In the genomic region with DNA sequence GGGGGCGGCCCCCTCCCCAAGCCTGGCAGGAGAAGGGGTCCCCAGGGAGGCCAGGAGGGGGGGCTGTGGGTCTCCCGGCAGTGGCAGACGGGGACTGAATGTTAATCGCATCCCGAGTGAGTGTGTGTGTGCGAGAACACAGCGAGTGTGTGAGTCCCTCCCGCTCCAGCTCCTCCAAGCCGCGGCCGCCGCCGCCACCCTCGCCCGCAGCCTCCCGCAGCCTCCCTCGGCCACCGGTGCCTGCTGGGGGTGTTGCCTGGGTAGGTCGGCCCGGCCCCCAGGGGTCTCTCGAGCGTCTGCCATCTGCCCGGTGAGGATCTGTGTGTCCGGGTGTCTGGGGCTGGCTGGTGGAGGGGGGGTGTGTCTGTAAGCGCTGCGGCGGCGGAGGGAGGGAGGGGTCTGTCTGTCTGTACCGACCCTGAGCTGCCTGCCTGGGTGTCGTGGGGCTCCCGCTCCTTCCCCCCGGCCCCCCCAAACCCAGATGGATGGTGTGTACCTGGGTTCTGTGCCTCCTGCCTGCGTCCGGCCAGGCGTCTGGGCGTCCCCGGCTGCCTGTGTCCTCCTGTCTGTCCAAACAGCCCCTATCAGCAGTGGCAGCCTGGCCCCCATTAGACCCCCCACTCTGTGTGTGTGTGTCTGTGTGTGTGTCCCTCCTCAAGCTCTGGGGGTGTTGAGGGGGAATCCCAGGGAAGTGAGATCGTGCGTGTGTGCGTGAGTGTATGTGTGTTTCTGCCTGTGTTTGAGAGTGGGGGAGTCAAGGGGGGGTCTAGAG, we compare ENCODE assay signal across 8 cellular contexts. TPM values are rescaled to one million over a fixed set of nuclear protein-coding genes. Genes with fewer than 3 reads are reported as not detected.
DNase-seq lines count a peak whose midpoint lies in the region; ATAC-seq, FAIRE-seq and TF ChIP-seq lines count a peak whose summit lies in the region.

A gene (plus strand): TSS at position 110 of the 772 bp plus-strand sequence. CDS start 4,725 bp downstream, outside the sequence.

- H3K9ac ChIP-seq in kidney (ENCODE audit: low read length in 2 of 2) = no peak within 1 kb of the TSS

- no peak for ATAC-seq in T-helper 17 cell
- no peak for ATAC-seq in esophagus mucosa

- no peaks in the 10 kb centered on the region for H3K9me3 ChIP-seq in left ventricle myocardium inferior (replicated peaks)
- no peaks in the 10 kb centered on the region for H3K9me3 ChIP-seq in right atrium auricular region
- no peaks in the 10 kb centered on the region for H3K9me3 ChIP-seq in T-helper 17 cell (ENCODE audit: control insufficient read depth, low read length, poor library complexity, severe bottlenecking)
- H3K9me3 ChIP-seq in kidney (ENCODE audit: control insufficient read depth in 1 of 2, low read length in 2 of 2) = no peaks in the 10 kb centered on the region

- H3K27ac Mint-ChIP-seq in T-helper 17 cell = no peak within 1 kb of the TSS
- H3K27ac Mint-ChIP-seq in stimulated activated naive CD8-positive, alpha-beta T cell treated with anti-CD3 and anti-CD28 coated beads, Interleukin-15, Interleukin-2, amounts not matched to agents 100 ng/mL and 50 ng/mL, for 24 hours = no peak within 1 kb of the TSS

- H3K4me3 Mint-ChIP-seq in T-helper 17 cell = peak within 1 kb of the TSS; percentile 86
- H3K4me3 Mint-ChIP-seq in stimulated activated naive CD8-positive, alpha-beta T cell treated with anti-CD3 and anti-CD28 coated beads, Interleukin-15, Interleukin-2, amounts not matched to agents 100 ng/mL and 50 ng/mL, for 24 hours = peak within 1 kb of the TSS; percentile 61

- H3K36me3 ChIP-seq in left ventricle myocardium inferior = peaks cover 8% of the 10 kb centered on the region
- H3K36me3 ChIP-seq in right atrium auricular region = peaks cover 7% of the 10 kb centered on the region
- H3K36me3 ChIP-seq in kidney (ENCODE audit: control insufficient read depth in 1 of 2, insufficient read depth in 2 of 2, low read length in 2 of 2) = peaks cover 3 to 6% of the 10 kb centered on the region in 2 donors

- H3K4me1 Mint-ChIP-seq in T-helper 17 cell = peaks cover 36% of the 10 kb centered on the region
- peaks cover 18% of the 10 kb centered on the region for H3K4me1 Mint-ChIP-seq in stimulated activated naive CD8-positive, alpha-beta T cell treated with anti-CD3 and anti-CD28 coated beads, Interleukin-15, Interleukin-2, amounts not matched to agents 100 ng/mL and 50 ng/mL, for 24 hours (ENCODE audit: low read depth)

- H3K27me3 Mint-ChIP-seq in T-helper 17 cell = peaks cover 22% of the 10 kb centered on the region
- peaks cover 38% of the 10 kb centered on the region for H3K27me3 Mint-ChIP-seq in stimulated activated naive CD8-positive, alpha-beta T cell treated with anti-CD3 and anti-CD28 coated beads, Interleukin-15, Interleukin-2, amounts not matched to agents 100 ng/mL and 50 ng/mL, for 24 hours

- H3K4me3 ChIP-seq in left ventricle myocardium inferior (peak within 1 kb of the TSS; percentile 41), right atrium auricular region (peak within 1 kb of the TSS in 1 of 2 donors; percentile 15), fibroblast of mammary gland (ENCODE audit: control insufficient read depth, low read depth, low read length) (peak within 1 kb of the TSS; percentile 16), kidney (ENCODE audit: low read length in 2 of 2) (no peak within 1 kb of the TSS)

- H3K4me1 ChIP-seq in left ventricle myocardium inferior (peaks cover 46% of the 10 kb centered on the region), right atrium auricular region (peaks cover 0 to 43% of the 10 kb centered on the region in 2 donors), kidney (ENCODE audit: control insufficient read depth in 1 of 2, insufficient read depth in 1 of 2, low read depth in 1 of 2, low read length in 2 of 2) (peaks cover 0 to 4% of the 10 kb centered on the region in 2 donors)

- H3K9me3 Mint-ChIP-seq in stimulated activated naive CD8-positive, alpha-beta T cell treated with anti-CD3 and anti-CD28 coated beads, Interleukin-15, Interleukin-2, amounts not matched to agents 100 ng/mL and 50 ng/mL, for 24 hours = no peaks in the 10 kb centered on the region

- intact Hi-C loops in left ventricle myocardium inferior (cut with micrococcal nuclease) = no loop called here
- intact Hi-C loops in kidney (cut with DNase I) = no loop called here

- no peak for DNase-seq in left ventricle myocardium inferior
- no peak for DNase-seq in right atrium auricular region (ENCODE audit: low spot score)
- peak in 1 of 3 donors; percentile 23 for DNase-seq in T-helper 17 cell
- DNase-seq in fibroblast of mammary gland (ENCODE audit: low read depth) = no peak
- DNase-seq in NCI-H1092 (lab: John Stamatoyannopoulos, UW) = no peak
- DNase-seq in kidney = no peak

- TF ChIP-seq CTCF in left ventricle myocardium inferior (IDR thresholded peaks at IDR 0.05; ENCODE audit: borderline replicate concordance) (no peak), right atrium auricular region (IDR thresholded peaks at IDR 0.05) (no peak), fibroblast of mammary gland (conservative IDR thresholded peaks at IDR 0.05; ENCODE audit: control insufficient read depth, insufficient read depth, low read depth, low read length) (no peak), kidney (IDR thresholded peaks at IDR 0.05; ENCODE audit: borderline replicate concordance, extremely low read depth, insufficient read depth) (no peak)

- H3K36me3 Mint-ChIP-seq in T-helper 17 cell (ENCODE audit: low read depth) = peaks cover 14% of the 10 kb centered on the region
- peaks cover under 1% of the 10 kb centered on the region for H3K36me3 Mint-ChIP-seq in stimulated activated naive CD8-positive, alpha-beta T cell treated with anti-CD3 and anti-CD28 coated beads, Interleukin-15, Interleukin-2, amounts not matched to agents 100 ng/mL and 50 ng/mL, for 24 hours (ENCODE audit: low read depth)

- H3K27me3 ChIP-seq in left ventricle myocardium inferior (ENCODE audit: low read depth) (peaks cover 64% of the 10 kb centered on the region), right atrium auricular region (peaks cover 29 to 43% of the 10 kb centered on the region in 2 donors)

- FAIRE-seq in kidney (lab: Jason Lieb, UNC) = no peak

- H3K27ac ChIP-seq in left ventricle myocardium inferior (replicated peaks) (no peak within 1 kb of the TSS), right atrium auricular region (no peak within 1 kb of the TSS), kidney (ENCODE audit: low read depth in 2 of 2, low read length in 2 of 2) (no peak within 1 kb of the TSS)

RNA-seq across cellular contexts. Expression of the gene that starts here (rescaled TPM):
- 0.30 TPM for total RNA-seq in left ventricle myocardium inferior
- under 1 TPM; 0.31 to 0.33 TPM for total RNA-seq in right atrium auricular region
- total RNA-seq in T-helper 17 cell = under 1 TPM; 0.08 to 0.17 TPM
- total RNA-seq in esophagus mucosa = 0.04 TPM
- 0.54 TPM for total RNA-seq in kidney
- polyA plus RNA-seq in kidney (ENCODE audit: insufficient read depth, low read depth, low replicate concordance) = 0.13 TPM

Comparison
In these comparisons a context has a peak if more than half of its experiments do, and no peak if none do; other contexts are left out.
1. H3K4me3 ChIP-seq: peak in left ventricle myocardium inferior (single experiment) and fibroblast of mammary gland (single experiment); none in kidney (0 of 2).